ENCODE assay signal across 8 cellular contexts in the genomic region with DNA sequence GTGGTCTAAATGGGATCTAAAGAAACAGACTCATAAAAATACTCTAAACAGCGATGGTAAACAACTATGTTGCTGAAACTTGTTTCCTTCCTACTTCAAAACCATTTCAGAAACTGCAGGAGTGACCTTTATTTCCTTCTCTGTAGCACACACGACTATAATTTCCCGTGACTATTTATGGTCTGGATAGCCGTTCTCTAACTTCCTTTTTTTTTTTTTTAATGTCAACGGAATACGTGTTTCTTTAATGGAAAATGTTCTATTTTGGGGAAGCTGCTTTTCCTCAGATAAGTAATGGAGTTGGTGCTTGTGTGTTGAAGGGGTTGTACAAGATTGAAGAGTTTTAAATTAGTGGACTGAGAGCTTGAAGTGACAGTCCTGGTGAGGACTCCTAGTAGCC.
DNase-seq lines count a peak whose midpoint lies in the region; TF ChIP-seq lines count a peak whose summit lies in the region.
"Had no signal": no experiment of that assay in that cellular context is flagged by ENCODE, and none has a peak within 500 bp of the region (broad histone marks: within the 10 kb centered on the region; RNA-seq: fewer than 3 reads in every experiment).

No MANE protein-coding gene starts in this region.

- in situ Hi-C loops in transverse colon (cut with MboI; ENCODE audit: low pct_ligation_motif_present in 1 of 4, low pct_unique_long_range_greater_than_20kb in 1 of 4, low sequenced_read_pairs in 3 of 4), result no loop called here

- peak overlapping the region; percentile 7 to 44 (median 24) for H3K27ac ChIP-seq in transverse colon

- peaks cover 0 to 26% (median 8%) of the 10 kb centered on the region in 4 donors for H3K4me1 ChIP-seq in transverse colon

- H3K36me3 Mint-ChIP-seq in activated naive CD8-positive, alpha-beta T cell treated with anti-CD3 and anti-CD28 coated beads for 36 hours, result no peaks in the 10 kb centered on the region

- H3K36me3 ChIP-seq in transverse colon, result no peaks in the 10 kb centered on the region

- H3K27me3 ChIP-seq in transverse colon, result no peaks in the 10 kb centered on the region

- H3K27ac Mint-ChIP-seq in activated naive CD8-positive, alpha-beta T cell treated with anti-CD3 and anti-CD28 coated beads for 36 hours, result peak overlapping the region; percentile 31

- H3K4me1 Mint-ChIP-seq in activated naive CD8-positive, alpha-beta T cell treated with anti-CD3 and anti-CD28 coated beads for 36 hours, result peaks cover 17% of the 10 kb centered on the region

- H3K9me3 ChIP-seq in transverse colon, result no peaks in the 10 kb centered on the region

- H3K9me3 Mint-ChIP-seq in activated naive CD8-positive, alpha-beta T cell treated with anti-CD3 and anti-CD28 coated beads for 36 hours, result no peaks in the 10 kb centered on the region

- DNase-seq in NB4 (ENCODE audit: low read depth) (peak; percentile 76), left kidney (ENCODE audit: low read depth, low spot score) (peak; percentile 35), transverse colon (no peak), NCI-H446 (lab: John Stamatoyannopoulos, UW) (no peak), NCI-H1092 (lab: John Stamatoyannopoulos, UW) (no peak)
- DNase-seq in activated naive CD8-positive, alpha-beta T cell treated with anti-CD3 and anti-CD28 coated beads for 36 hours, result no peak
- no peak for DNase-seq in activated effector memory CD4-positive, alpha-beta T cell treated with Interleukin-2 at 50 U/mL for 16 hours
- DNase-seq: NCI-H2081 had no signal

- intact Hi-C loops in transverse colon (cut with DNase I; ENCODE audit: low total_unique reads), result no loop called here

- peak overlapping the region; percentile 3 for H3K4me3 ChIP-seq in NB4 (ENCODE audit: low read depth, low read length)
- H3K4me3 ChIP-seq in transverse colon, result no peak overlapping the region

- no peak for TF ChIP-seq CTCF in NB4 (IDR thresholded peaks at IDR 0.05; ENCODE audit: low read depth, low read length)
- no peak for TF ChIP-seq CTCF in transverse colon (IDR thresholded peaks at IDR 0.05)

- no peak overlapping the region for H3K4me3 Mint-ChIP-seq in activated naive CD8-positive, alpha-beta T cell treated with anti-CD3 and anti-CD28 coated beads for 36 hours

- WGBS in transverse colon (ENCODE audit: low coverage in 1 of 2), 2 donors, result 25 to 33% methylated on average over 6 of the region's 6 CpGs

- TF ChIP-seq EP300 in transverse colon (IDR thresholded peaks at IDR 0.05; ENCODE audit: low read depth), result no peak

- no peaks in the 10 kb centered on the region for H3K27me3 Mint-ChIP-seq in activated naive CD8-positive, alpha-beta T cell treated with anti-CD3 and anti-CD28 coated beads for 36 hours

- TF ChIP-seq POLR2A in NB4 (IDR thresholded peaks at IDR 0.05; ENCODE audit: extremely low read depth, insufficient read length) (no peak), transverse colon (IDR thresholded peaks at IDR 0.05) (no peak)

Comparison
In these comparisons a context has a peak if more than half of its experiments do, and no peak if none do; other contexts are left out.
1. DNase-seq: peak in NB4 (single experiment) and left kidney (single experiment); none in activated naive CD8-positive, alpha-beta T cell treated with anti-CD3 and anti-CD28 coated beads for 36 hours (single experiment), transverse colon (single experiment), NCI-H446 (0 of 2), NCI-H1092 (single experiment) and activated effector memory CD4-positive, alpha-beta T cell treated with Interleukin-2 at 50 U/mL for 16 hours (single experiment).